Comparison of ENCODE assay signal across 8 cellular contexts in genomic region chr4:55395529-55396304, GRCh38. TPM values are rescaled to one million over a fixed set of nuclear protein-coding genes. Genes with fewer than 3 reads are reported as not detected.
DNase-seq lines count a peak whose midpoint lies in the region; ATAC-seq, FAIRE-seq and TF ChIP-seq lines count a peak whose summit lies in the region.

Gene TMEM165, plus strand, starts transcription at chr4:55395957. Its CDS starts 233 bp downstream, at chr4:55396190.

- no peaks in the 10 kb centered on the region for H3K9me3 ChIP-seq in SU-DHL-6 (ENCODE audit: insufficient read depth, low read length)
- H3K9me3 ChIP-seq in pancreas = no peaks in the 10 kb centered on the region
- H3K9me3 ChIP-seq in thyroid gland = no peaks in the 10 kb centered on the region

- peak within 1 kb of the TSS; percentile 96 for H2AFZ ChIP-seq in SU-DHL-6 (ENCODE audit: low read depth, low read length, severe bottlenecking)

- peaks cover 41% of the 10 kb centered on the region for H3K79me2 ChIP-seq in SU-DHL-6 (ENCODE audit: insufficient read depth, low read length)

- H3K9ac ChIP-seq in SU-DHL-6 (ENCODE audit: low read length) = peak within 1 kb of the TSS; percentile 84

- peak within 1 kb of the TSS; percentile 92 for H3K4me2 ChIP-seq in SU-DHL-6 (ENCODE audit: low read depth, low read length, poor library complexity, severe bottlenecking)

- peak within 1 kb of the TSS; percentile 75 for H3K4me3 ChIP-seq in GM12865 (ENCODE audit: low read depth, low read length)
- peak within 1 kb of the TSS; percentile 85 for H3K4me3 ChIP-seq in SU-DHL-6 (ENCODE audit: insufficient read depth, low read length, poor library complexity, severe bottlenecking)
- H3K4me3 ChIP-seq in pancreas = peak within 1 kb of the TSS; percentile 92 to 99 (median 94)
- H3K4me3 ChIP-seq in thyroid gland (replicated peaks in 1 of 3) = peak within 1 kb of the TSS; percentile 89 to 100 (median 89)

- H3K9me2 ChIP-seq in SU-DHL-6 (replicated peaks; ENCODE audit: insufficient read depth, low read length) = no peaks in the 10 kb centered on the region

- peaks cover 3 to 18% (median 9%) of the 10 kb centered on the region in 3 donors for H3K4me1 ChIP-seq in pancreas
- peaks cover 22 to 32% of the 10 kb centered on the region in 2 donors for H3K4me1 ChIP-seq in thyroid gland

- peaks cover 38% of the 10 kb centered on the region for H3K4me1 Mint-ChIP-seq in activated naive CD8-positive, alpha-beta T cell treated with anti-CD3 and anti-CD28 coated beads, Interleukin-2, amount 10 ng/mL, durations not matched to agents 7 days and 5 days

- peaks cover 9% of the 10 kb centered on the region; the same call in 1 of the 2 replicates for H4K20me1 ChIP-seq in SU-DHL-6 (ENCODE audit: low read depth, low read length)

- 0 to 1% methylated on average over 57 to 95 of the region's 95 CpGs for WGBS in pancreas, 2 donors
- WGBS in thyroid gland, 2 donors = 1% methylated on average over 21 to 37 of the region's 95 CpGs

- ATAC-seq in HG02759 (IDR thresholded peaks at IDR 0.05; ENCODE audit: unreplicated experiment) (peak; percentile 95), pancreas (peak; percentile 93 to 97 (median 96))
- ATAC-seq in activated naive CD8-positive, alpha-beta T cell treated with anti-CD3 and anti-CD28 coated beads, Interleukin-2, amount 10 ng/mL, durations not matched to agents 7 days and 5 days (ENCODE audit: low read depth) = peak; percentile 97

- DNase-seq in GM12865 (ENCODE audit: low read depth) (peak; percentile 94), NCI-H128 (lab: John Stamatoyannopoulos, UW; ENCODE audit: unreplicated experiment) (peak; percentile 46), head of caudate nucleus (peak; percentile 80 to 97 (median 94)), pancreas (peak; percentile 93 to 99 (median 95)), thyroid gland (peak; percentile 94 to 96)
- peak; percentile 94 for DNase-seq in activated naive CD8-positive, alpha-beta T cell treated with anti-CD3 and anti-CD28 coated beads, Interleukin-2, amount 10 ng/mL, durations not matched to agents 7 days and 5 days

- H3K27me3 ChIP-seq in SU-DHL-6 (ENCODE audit: low read length) (no peaks in the 10 kb centered on the region), pancreas (no peaks in the 10 kb centered on the region), thyroid gland (no peaks in the 10 kb centered on the region)

- H3K27ac ChIP-seq in SU-DHL-6 (ENCODE audit: low read depth, low read length) = peak within 1 kb of the TSS; percentile 73
- H3K27ac ChIP-seq in pancreas = peak within 1 kb of the TSS; percentile 96 to 99 (median 97)
- H3K27ac ChIP-seq in thyroid gland = peak within 1 kb of the TSS; percentile 89 to 99 (median 96)

- no peaks in the 10 kb centered on the region for H3K27me3 Mint-ChIP-seq in activated naive CD8-positive, alpha-beta T cell treated with anti-CD3 and anti-CD28 coated beads, Interleukin-2, amount 10 ng/mL, durations not matched to agents 7 days and 5 days

- peak within 1 kb of the TSS; percentile 98 for H3K27ac Mint-ChIP-seq in activated naive CD8-positive, alpha-beta T cell treated with anti-CD3 and anti-CD28 coated beads, Interleukin-2, amount 10 ng/mL, durations not matched to agents 7 days and 5 days

- H3F3A ChIP-seq in SU-DHL-6 (ENCODE audit: insufficient read depth) = no peaks in the 10 kb centered on the region; the same call in 1 of the 2 replicates

- no peak for TF ChIP-seq CTCF in GM12865 (IDR thresholded peaks at IDR 0.05; ENCODE audit: insufficient read depth, low read depth, low read length, missing control alignments)
- TF ChIP-seq CTCF in SU-DHL-6 (IDR thresholded peaks at IDR 0.05; ENCODE audit: insufficient read depth, low read length, poor library complexity, severe bottlenecking) = no peak
- TF ChIP-seq CTCF in pancreas (IDR thresholded peaks at IDR 0.05) = no peak
- peak in 1 of 6 experiments; percentile 17 for TF ChIP-seq CTCF in thyroid gland (IDR thresholded peaks at IDR 0.05)

- peaks cover 16% of the 10 kb centered on the region for H3K36me3 Mint-ChIP-seq in activated naive CD8-positive, alpha-beta T cell treated with anti-CD3 and anti-CD28 coated beads, Interleukin-2, amount 10 ng/mL, durations not matched to agents 7 days and 5 days

- FAIRE-seq in pancreas (lab: Jason Lieb, UNC) = no peak

- no peaks in the 10 kb centered on the region for H3K9me3 Mint-ChIP-seq in activated naive CD8-positive, alpha-beta T cell treated with anti-CD3 and anti-CD28 coated beads, Interleukin-2, amount 10 ng/mL, durations not matched to agents 7 days and 5 days

- H3K36me3 ChIP-seq in SU-DHL-6 (ENCODE audit: low read length) = no peaks in the 10 kb centered on the region
- no peaks in the 10 kb centered on the region for H3K36me3 ChIP-seq in pancreas
- H3K36me3 ChIP-seq in thyroid gland = no peaks in the 10 kb centered on the region

- peak within 1 kb of the TSS; percentile 96 for H3K4me3 Mint-ChIP-seq in activated naive CD8-positive, alpha-beta T cell treated with anti-CD3 and anti-CD28 coated beads, Interleukin-2, amount 10 ng/mL, durations not matched to agents 7 days and 5 days

- intact Hi-C loops in head of caudate nucleus (cut with DNase I) (loop anchor here (2.0 to 10.0 kb wide), 3 partner anchors 33 to 149 kb away; partner anchors contain the start of genes CLOCK and SRD5A3), pancreas (cut with DNase I) (no loop called here), thyroid gland (cut with DNase I) (no loop called here)

- peak; percentile 84 to 99 for TF ChIP-seq POLR2A in thyroid gland (IDR thresholded peaks at IDR 0.05)

- POLR2A ChIA-PET in activated naive CD8-positive, alpha-beta T cell treated with anti-CD3 and anti-CD28 coated beads, Interleukin-2, amount 10 ng/mL, durations not matched to agents 7 days and 5 days (lab: Charles Lee) = interaction anchor here (0.6 to 2.2 kb wide), 5 partner anchors 9 to 150 kb away, joined by 3 to 10 read pairs (median 3); no protein-coding TSS in a partner anchor

RNA-seq across cellular contexts. Expression of gene TMEM165, which starts in this region (rescaled TPM):
- 10 to 100 TPM; 68.4 to 72.6 TPM for total RNA-seq in activated naive CD8-positive, alpha-beta T cell treated with anti-CD3 and anti-CD28 coated beads, Interleukin-2, amount 10 ng/mL, durations not matched to agents 7 days and 5 days
- total RNA-seq in pancreas (10 to 100 TPM; 24.3 to 61.6 (median 44.9) TPM), thyroid gland (100 to 1,000 TPM; 175 to 226 (median 189) TPM)
- 10 to 100 TPM; 34.2 to 41.0 TPM for polyA plus RNA-seq in pancreas

Comparison
In these comparisons a context has a peak if more than half of its experiments do, and no peak if none do; other contexts are left out.
1. Peak in every context shown above with its lines: DNase-seq, ATAC-seq, H3K4me3 ChIP-seq and H3K27ac ChIP-seq.